In genomic region chr6:36599791-36600209, GRCh38 we compare ENCODE assay signal across 8 cellular contexts. TPM values are rescaled to one million over a fixed set of nuclear protein-coding genes. Genes with fewer than 3 reads are reported as not detected.
DNase-seq lines count a peak whose midpoint lies in the region; ATAC-seq and TF ChIP-seq lines count a peak whose summit lies in the region.

No MANE protein-coding gene starts in this region.

- peak overlapping the region; percentile 53 for H3K27ac Mint-ChIP-seq in activated B cell treated with CpG ODN at 0.5 μM for 24 hours
- no peak overlapping the region for H3K27ac Mint-ChIP-seq in stimulated activated memory B cell treated with anti-CD40 and anti-IgM and Interleukin-4, amounts not matched to agents 10 μg/mL and 1 μg/mL and 100 μg/mL, for 72 hours

- peak overlapping the region in 1 of 2 experiments; percentile 34 for H3K18ac ChIP-seq in mesenchymal stem cell (ENCODE audit: low read depth in 1 of 2, low read length in 2 of 2)

- no peaks in the 10 kb centered on the region for H3K27me3 Mint-ChIP-seq in activated B cell treated with CpG ODN at 0.5 μM for 24 hours
- H3K27me3 Mint-ChIP-seq in stimulated activated memory B cell treated with anti-CD40 and anti-IgM and Interleukin-4, amounts not matched to agents 10 μg/mL and 1 μg/mL and 100 μg/mL, for 72 hours = no peaks in the 10 kb centered on the region

- no peak overlapping the region for H3K23ac ChIP-seq in mesenchymal stem cell (ENCODE audit: low read length in 2 of 2)

- H3K4me2 ChIP-seq in mesenchymal stem cell (ENCODE audit: low read length, poor library complexity, severe bottlenecking) = peak overlapping the region; percentile 63
- H3K4me2 ChIP-seq in Karpas-422 (ENCODE audit: low read depth, low read length, poor library complexity, severe bottlenecking) = no peak overlapping the region

- intact Hi-C loops in activated B cell treated with CpG ODN at 0.5 μM for 24 hours (cut with micrococcal nuclease) = loop anchor here (10.0 kb wide), 1 partner anchor 405 kb away; the partner anchor contains the start of gene FGD2

- H2BK120ac ChIP-seq in mesenchymal stem cell (ENCODE audit: low read depth, low read length) = no peak overlapping the region

- H3K27me3 ChIP-seq in mesenchymal stem cell (ENCODE audit: control insufficient read depth in 1 of 2, insufficient read depth in 1 of 2, low read length in 2 of 2) (no peaks in the 10 kb centered on the region), Karpas-422 (ENCODE audit: low read length) (no peaks in the 10 kb centered on the region)

- H2BK15ac ChIP-seq in mesenchymal stem cell (ENCODE audit: low read depth, poor library complexity, severe bottlenecking) = no peak overlapping the region

- peaks cover 72% of the 10 kb centered on the region for H3K4me1 Mint-ChIP-seq in activated B cell treated with CpG ODN at 0.5 μM for 24 hours
- H3K4me1 Mint-ChIP-seq in stimulated activated memory B cell treated with anti-CD40 and anti-IgM and Interleukin-4, amounts not matched to agents 10 μg/mL and 1 μg/mL and 100 μg/mL, for 72 hours = peaks cover 46% of the 10 kb centered on the region

- no peaks in the 10 kb centered on the region for H3K79me1 ChIP-seq in mesenchymal stem cell (replicated peaks; ENCODE audit: low read length, poor library complexity, severe bottlenecking)

- 82% methylated on average over 14 of the region's 14 CpGs for WGBS in mesenchymal stem cell

- H4K20me1 ChIP-seq in Karpas-422 (ENCODE audit: insufficient read depth, low read depth, low read length) = peaks cover 71% of the 10 kb centered on the region

- ATAC-seq in activated B cell treated with CpG ODN at 0.5 μM for 24 hours (ENCODE audit: low read depth) = no peak
- no peak for ATAC-seq in stimulated activated memory B cell treated with anti-CD40 and anti-IgM and Interleukin-4, amounts not matched to agents 10 μg/mL and 1 μg/mL and 100 μg/mL, for 72 hours
- ATAC-seq in GM19452 (IDR thresholded peaks at IDR 0.05; ENCODE audit: unreplicated experiment) = no peak

- peaks cover 67% of the 10 kb centered on the region for H3K79me2 ChIP-seq in Karpas-422 (ENCODE audit: low read length)

- H3K36me3 Mint-ChIP-seq in activated B cell treated with CpG ODN at 0.5 μM for 24 hours (ENCODE audit: low read depth) = peaks cover 97% of the 10 kb centered on the region
- peaks cover 62% of the 10 kb centered on the region for H3K36me3 Mint-ChIP-seq in stimulated activated memory B cell treated with anti-CD40 and anti-IgM and Interleukin-4, amounts not matched to agents 10 μg/mL and 1 μg/mL and 100 μg/mL, for 72 hours

- H3K9ac ChIP-seq in ES-I3 (ENCODE audit: low read depth, low read length) = peak overlapping the region; percentile 2; the same call in 1 of the 2 replicates
- H3K9ac ChIP-seq in mesenchymal stem cell (ENCODE audit: low read length) = peak overlapping the region; percentile 99
- H3K9ac ChIP-seq in Karpas-422 (ENCODE audit: low read length) = no peak overlapping the region

- no peaks in the 10 kb centered on the region for H3K9me3 ChIP-seq in ES-I3 (ENCODE audit: control insufficient read depth, insufficient read depth, low read length)
- no peaks in the 10 kb centered on the region for H3K9me3 ChIP-seq in mesenchymal stem cell (ENCODE audit: control insufficient read depth, low read length)
- no peaks in the 10 kb centered on the region for H3K9me3 ChIP-seq in Karpas-422 (ENCODE audit: low read length)

- H3K27ac ChIP-seq in mesenchymal stem cell (ENCODE audit: low read length, poor library complexity, severe bottlenecking) (no peak overlapping the region), Karpas-422 (ENCODE audit: low read length) (no peak overlapping the region)

- H4K91ac ChIP-seq in mesenchymal stem cell (ENCODE audit: low read length) = no peak overlapping the region

- POLR2A ChIA-PET in activated B cell treated with CpG ODN at 0.5 μM for 24 hours (lab: Charles Lee) = interaction anchor here (2.5 kb wide), 1 partner anchor 8 kb away, joined by 12 read pairs; no protein-coding TSS in a partner anchor
- POLR2A ChIA-PET in GM10248 (lab: Yijun Ruan, JAX) = interaction anchor here (0.8 to 7.3 kb wide), 2 partner anchors 9 to 143 kb away, joined by 7 to 108 read pairs; no protein-coding TSS in a partner anchor

- CTCF ChIA-PET in activated B cell treated with CpG ODN at 0.5 μM for 24 hours (lab: Charles Lee) (interaction anchor here (1.7 kb wide), 2 partner anchors 15 to 159 kb away, joined by 4 to 7 read pairs; no protein-coding TSS in a partner anchor), GM10248 (lab: Yijun Ruan, JAX) (interaction anchor here (1.1 to 1.8 kb wide), 3 partner anchors 12 to 160 kb away, joined by 3 to 7 read pairs (median 5); no protein-coding TSS in a partner anchor)

- TF ChIP-seq CTCF in activated B cell treated with CpG ODN at 0.5 μM for 24 hours (IDR thresholded peaks at IDR 0.05) (no peak), GM10248 (IDR thresholded peaks at IDR 0.05; ENCODE audit: control extremely low read depth, extremely low read depth, low read depth, missing control alignments) (no peak)

- H2AFZ ChIP-seq in mesenchymal stem cell (ENCODE audit: low read depth, low read length) = no peak overlapping the region
- no peak overlapping the region for H2AFZ ChIP-seq in Karpas-422 (ENCODE audit: low read length)

- H2BK12ac ChIP-seq in mesenchymal stem cell (ENCODE audit: low read length in 2 of 2) = no peak overlapping the region

- H3K4ac ChIP-seq in mesenchymal stem cell (ENCODE audit: low read depth in 1 of 2, low read length in 2 of 2) = no peak overlapping the region

- H3K4me3 ChIP-seq in mesenchymal stem cell (ENCODE audit: insufficient read depth in 1 of 2, low read depth in 1 of 2, low read length in 2 of 2) (peak overlapping the region in 1 of 2 experiments; percentile 99), Karpas-422 (ENCODE audit: low read length) (no peak overlapping the region)

- H2AK5ac ChIP-seq in mesenchymal stem cell (ENCODE audit: low read length, severe bottlenecking) = no peak overlapping the region

- no peaks in the 10 kb centered on the region for H3K9me3 Mint-ChIP-seq in activated B cell treated with CpG ODN at 0.5 μM for 24 hours
- H3K9me3 Mint-ChIP-seq in stimulated activated memory B cell treated with anti-CD40 and anti-IgM and Interleukin-4, amounts not matched to agents 10 μg/mL and 1 μg/mL and 100 μg/mL, for 72 hours = no peaks in the 10 kb centered on the region

- no peak overlapping the region for H3K14ac ChIP-seq in mesenchymal stem cell (ENCODE audit: low read length in 2 of 2)

- H3K4me1 ChIP-seq in ES-I3 (ENCODE audit: insufficient read depth, low read length) = peaks cover 15% of the 10 kb centered on the region; the same call in 1 of the 2 replicates
- peaks cover 4% of the 10 kb centered on the region for H3K4me1 ChIP-seq in mesenchymal stem cell (ENCODE audit: control insufficient read depth, insufficient read depth, low read depth, low read length)
- peaks cover 34% of the 10 kb centered on the region for H3K4me1 ChIP-seq in Karpas-422 (ENCODE audit: low read length)

- no peak overlapping the region for H2BK5ac ChIP-seq in mesenchymal stem cell (ENCODE audit: low read depth, low read length, poor library complexity, severe bottlenecking)

- H3K9me2 ChIP-seq in Karpas-422 (replicated peaks; ENCODE audit: insufficient read depth, low read length) = no peaks in the 10 kb centered on the region

- H3K36me3 ChIP-seq in ES-I3 (ENCODE audit: insufficient read depth, low read length) (peaks cover 70% of the 10 kb centered on the region), mesenchymal stem cell (ENCODE audit: control insufficient read depth in 1 of 2, insufficient read depth in 2 of 2, low read depth in 1 of 2, low read length in 2 of 2) (peaks cover 21 to 90% of the 10 kb centered on the region in 2 experiments), Karpas-422 (ENCODE audit: insufficient read depth, low read length) (peaks cover 97% of the 10 kb centered on the region)

- H4K8ac ChIP-seq in mesenchymal stem cell (ENCODE audit: low read length) = no peak overlapping the region

- H3K4me3 Mint-ChIP-seq in activated B cell treated with CpG ODN at 0.5 μM for 24 hours = peak overlapping the region; percentile 71
- H3K4me3 Mint-ChIP-seq in stimulated activated memory B cell treated with anti-CD40 and anti-IgM and Interleukin-4, amounts not matched to agents 10 μg/mL and 1 μg/mL and 100 μg/mL, for 72 hours = peak overlapping the region; percentile 56

- no peak for DNase-seq in activated B cell treated with CpG ODN at 0.5 μM for 24 hours
- DNase-seq in central memory CD4-positive, alpha-beta T cell = peak; percentile 66
- peak; percentile 58 for DNase-seq in mesenchymal stem cell
- no peak for DNase-seq in Karpas-422
- no peak for DNase-seq in GM10248 (ENCODE audit: extremely low spot score)

RNA-seq across cellular contexts. Expression of gene SRSF3, which starts 5.6 kb away (rescaled TPM):
- 421 and 494 TPM in 2 replicates for total RNA-seq in activated B cell treated with CpG ODN at 0.5 μM for 24 hours
- polyA plus RNA-seq in mesenchymal stem cell (2013, experiment 1 of 2) = 146 TPM
- polyA plus RNA-seq in mesenchymal stem cell (2013, experiment 2 of 2) = 152 TPM
- 216 and 248 TPM in 2 replicates for total RNA-seq in Karpas-422 (2014; rRNA removed; shearing (Covaris generic); ENCODE audit: low replicate concordance)

RNA-seq across cellular contexts. Expression of gene STK38, which starts 52.5 kb away (rescaled TPM):
- 23.2 and 26.1 TPM in 2 replicates for total RNA-seq in activated B cell treated with CpG ODN at 0.5 μM for 24 hours
- 22.1 TPM for polyA plus RNA-seq in mesenchymal stem cell (2013, experiment 1 of 2)
- 21.5 TPM for polyA plus RNA-seq in mesenchymal stem cell (2013, experiment 2 of 2)
- 16.8 and 31.5 TPM in 2 replicates for total RNA-seq in Karpas-422 (2014; rRNA removed; shearing (Covaris generic); ENCODE audit: low replicate concordance)

Comparison
In these comparisons a context has a peak if more than half of its experiments do, and no peak if none do; other contexts are left out.
1. DNase-seq: peak in central memory CD4-positive, alpha-beta T cell (single experiment) and mesenchymal stem cell (single experiment); none in activated B cell treated with CpG ODN at 0.5 μM for 24 hours (single experiment), Karpas-422 (single experiment) and GM10248 (single experiment).